ENCODE assay signal across 1 cellular context in genomic region chr10:43204943-43205671, GRCh38.
TF ChIP-seq lines count a peak whose summit lies in the region.

No MANE protein-coding gene starts in this region.

TF ChIP-seq in GM12878, 131 proteins besides CTCF, POLR2A, EP300 and RAD21 (continued from another document):
- no peak for TF ChIP-seq BCL3 (IDR thresholded peaks at IDR 0.05; ENCODE audit: borderline replicate concordance, insufficient read depth, low read depth, low read length, poor library complexity, severe bottlenecking)
- TF ChIP-seq HDGF (IDR thresholded peaks at IDR 0.05): peak; percentile 64
- peak; percentile 51; the same call in 1 of the 2 replicates for TF ChIP-seq TCF12 (IDR thresholded peaks at IDR 0.05; ENCODE audit: low read depth, low read length)
- no peak for TF ChIP-seq CHD4 (IDR thresholded peaks at IDR 0.05)
- peak; percentile 53; the same call in 1 of the 2 replicates for TF ChIP-seq SMC3 (IDR thresholded peaks at IDR 0.05; ENCODE audit: borderline replicate concordance, low read length)
- no peak for TF ChIP-seq MAX (IDR thresholded peaks at IDR 0.05; ENCODE audit: low read depth, low read length)
- TF ChIP-seq EGR1 (IDR thresholded peaks at IDR 0.05; ENCODE audit: borderline replicate concordance in 1 of 2, low read depth in 2 of 2, low read length in 2 of 2): peak in 1 of 2 experiments; percentile 66; a peak in 1 of 3 replicates
- no peak; the same call in 1 of the 2 replicates for TF ChIP-seq IKZF1 (conservative IDR thresholded peaks at IDR 0.05)
- TF ChIP-seq TARDBP (IDR thresholded peaks at IDR 0.05; ENCODE audit: borderline replicate concordance): no peak
- TF ChIP-seq CUX1 (IDR thresholded peaks at IDR 0.05; ENCODE audit: insufficient replicate concordance, low read depth, low read length): no peak
- no peak for TF ChIP-seq SMAD1 (IDR thresholded peaks at IDR 0.05; ENCODE audit: low read depth, partially characterized antibody)
- no peak for TF ChIP-seq STAT1 (conservative IDR thresholded peaks at IDR 0.05)
